ENCODE assay signal across 18 cellular contexts in the genomic region with DNA sequence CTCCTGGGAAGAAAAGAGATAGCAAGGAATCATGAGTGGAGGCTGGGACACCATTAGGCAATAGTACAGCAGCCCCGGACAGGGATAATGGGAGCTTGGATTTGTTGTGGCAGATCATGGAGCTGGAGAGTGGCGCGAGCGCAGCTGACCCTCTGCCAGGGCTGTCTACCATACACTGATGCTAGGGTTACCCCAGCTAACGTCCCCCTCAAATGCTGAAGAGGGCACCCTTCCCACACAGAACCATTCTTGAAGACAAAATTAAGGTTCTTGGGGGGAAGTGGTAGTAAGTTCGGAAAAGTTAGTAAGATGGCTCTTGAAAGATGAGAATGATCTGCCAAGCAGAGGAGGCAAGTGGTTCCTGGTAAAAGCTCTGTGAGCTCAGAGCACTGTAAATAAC.
DNase-seq lines count a peak whose midpoint lies in the region; ATAC-seq and TF ChIP-seq lines count a peak whose summit lies in the region.
"Had no signal": no experiment of that assay in that cellular context is flagged by ENCODE, and none has a peak within 500 bp of the region (broad histone marks: within the 10 kb centered on the region; RNA-seq: fewer than 3 reads in every experiment).

No MANE protein-coding gene starts in this region.

- no TSS peak for BruUV-seq in OCI-LY7 (replicated peaks; lab: Mats Ljungman, UMichigan)

- 81% methylated on average over 6 of the region's 6 CpGs for WGBS in esophagus muscularis mucosa

- H3K9me3 ChIP-seq in OCI-LY7 (ENCODE audit: low read length) = no peaks in the 10 kb centered on the region
- H3K9me3 ChIP-seq in esophagus muscularis mucosa = no peaks in the 10 kb centered on the region

- H3K36me3 ChIP-seq in OCI-LY7 (ENCODE audit: insufficient read depth, low read length) (no peaks in the 10 kb centered on the region), esophagus muscularis mucosa (peaks cover 0 to 13% (median under 1%) of the 10 kb centered on the region in 4 donors)
- H3K36me3 ChIP-seq: breast epithelium had no signal

- H3K4me1 ChIP-seq in OCI-LY7 (ENCODE audit: insufficient read depth, low read length, poor library complexity, severe bottlenecking) (no peaks in the 10 kb centered on the region), esophagus muscularis mucosa (peaks cover 0 to 10% (median 3%) of the 10 kb centered on the region in 4 donors)
- H3K4me1 ChIP-seq: breast epithelium had no signal

- DNase-seq in AG09309 (ENCODE audit: low read depth) (no peak), OCI-LY7 (ENCODE audit: low spot score) (no peak), esophagus muscularis mucosa (ENCODE audit: extremely low spot score) (no peak), RPMI8226 (no peak), NCI-H1694 (lab: John Stamatoyannopoulos, UW) (no peak)
- DNase-seq: activated CD4-positive, alpha-beta T cell treated with anti-CD3 and anti-CD28 coated beads for 4 hours; effector memory CD4-positive, alpha-beta T cell; immature natural killer cell; MM.1S; NCI-H748 treated with DMSO at 0.1 percent for 48 hours; stimulated activated CD4-positive, alpha-beta T cell treated with anti-CD3 and anti-CD28 coated beads, Interleukin-4, amount 100 ng/mL, for 4 hours; T-helper 2 cell; trophoblast cell had no signal

- no peak overlapping the region for H3K27ac ChIP-seq in OCI-LY7 (ENCODE audit: low read depth, low read length, poor library complexity, severe bottlenecking)
- no peak overlapping the region for H3K27ac ChIP-seq in esophagus muscularis mucosa (replicated peaks in 1 of 4)

- H3K79me2 ChIP-seq in OCI-LY7 (ENCODE audit: insufficient read depth, low read depth, low read length) = no peaks in the 10 kb centered on the region

- TF ChIP-seq CTCF in AG09309 (IDR thresholded peaks at IDR 0.05; ENCODE audit: control insufficient read depth, insufficient read depth, low read depth, low read length, missing control alignments) (peak; percentile 28), GM12872 (IDR thresholded peaks at IDR 0.05; ENCODE audit: insufficient read depth, low read depth, low read length) (peak; percentile 29; the same call in 1 of the 3 replicates), OCI-LY7 (conservative IDR thresholded peaks at IDR 0.05; ENCODE audit: low read length) (0 out of 2 replicates have a peak, but pooled peaks have one; percentile 30), esophagus muscularis mucosa (IDR thresholded peaks at IDR 0.05) (peak in 2 of 3 experiments; percentile 6 to 9)

- no peak for TF ChIP-seq EP300 in esophagus muscularis mucosa (IDR thresholded peaks at IDR 0.05)

- H3K9me2 ChIP-seq in OCI-LY7 (ENCODE audit: insufficient read depth, low read length) = no peaks in the 10 kb centered on the region

- POLR2A ChIA-PET in OCI-LY7 (lab: Charles Lee) = interaction anchor here (0.5 to 1.9 kb wide), 2 partner anchors 8 to 77 kb away, joined by 3 to 4 read pairs; a partner anchor contains a TSS

- no peak overlapping the region for H2AFZ ChIP-seq in OCI-LY7 (ENCODE audit: low read length)

- CTCF ChIA-PET in OCI-LY7 (lab: Charles Lee; ENCODE audit: unreplicated experiment) = interaction anchor here (0.6 to 1.0 kb wide), 2 partner anchors 11 to 19 kb away, joined by 3 read pairs; no protein-coding TSS in a partner anchor

- H3K27me3 ChIP-seq in esophagus muscularis mucosa = no peaks in the 10 kb centered on the region
- H3K27me3 ChIP-seq: breast epithelium had no signal

- ATAC-seq in HG02642 (IDR thresholded peaks at IDR 0.05; ENCODE audit: poor library complexity, unreplicated experiment) (no peak), GM21528 (IDR thresholded peaks at IDR 0.05; ENCODE audit: low FRiP score, unreplicated experiment) (no peak)
- ATAC-seq: Right ventricle myocardium inferior had no signal

- H4K20me1 ChIP-seq in OCI-LY7 (ENCODE audit: insufficient read depth, low read length) = no peaks in the 10 kb centered on the region

- no peak for TF ChIP-seq POLR2A in esophagus muscularis mucosa (IDR thresholded peaks at IDR 0.05; ENCODE audit: low read depth)

- intact Hi-C loops in OCI-LY7 (cut with micrococcal nuclease; ENCODE audit: unreplicated experiment) = loop anchor here (5.0 kb wide), 1 partner anchor 78 kb away; a partner anchor contains a TSS
- intact Hi-C loops in esophagus muscularis mucosa (cut with DNase I) = no loop called here

- H3K4me3 ChIP-seq in AG09309 (ENCODE audit: control insufficient read depth, low read depth, low read length) (no peak overlapping the region), OCI-LY7 (ENCODE audit: low read depth, low read length, poor library complexity, severe bottlenecking) (no peak overlapping the region), esophagus muscularis mucosa (no peak overlapping the region)
- H3K4me3 ChIP-seq: breast epithelium had no signal

- no peak overlapping the region for H3K4me2 ChIP-seq in OCI-LY7 (ENCODE audit: low read length)
